In genomic region chr3:21942328-21942727, GRCh38 we compare ENCODE assay signal across 14 cellular contexts.
A peak's percentile ranks its signal among the peaks of the same experiment; 100 is the strongest.
DNase-seq lines count a peak whose midpoint lies in the region; ATAC-seq lines count a peak whose summit lies in the region.
"Had no signal": no experiment of that assay in that cellular context is flagged by ENCODE, and none has a peak within 500 bp of the region (broad histone marks: within the 10 kb centered on the region; RNA-seq: fewer than 3 reads in every experiment).

No MANE protein-coding gene starts in this region.

- no peak overlapping the region for H3K27ac Mint-ChIP-seq in activated CD8-positive, alpha-beta memory T cell treated with anti-CD3 and anti-CD28 coated beads, Interleukin-2, amount 10 ng/mL, durations not matched to agents 7 days and 5 days
- H3K27ac Mint-ChIP-seq: activated CD8-positive, alpha-beta T cell treated with anti-CD3 and anti-CD28 coated beads for 36 hours had no signal

- no peak overlapping the region for H4K8ac ChIP-seq in mesenchymal stem cell (ENCODE audit: low read length)

- no peaks in the 10 kb centered on the region for H3K27me3 Mint-ChIP-seq in activated CD8-positive, alpha-beta memory T cell treated with anti-CD3 and anti-CD28 coated beads, Interleukin-2, amount 10 ng/mL, durations not matched to agents 7 days and 5 days
- H3K27me3 Mint-ChIP-seq: activated CD8-positive, alpha-beta T cell treated with anti-CD3 and anti-CD28 coated beads for 36 hours had no signal

- no peaks in the 10 kb centered on the region for H3K36me3 ChIP-seq in MG63
- H3K36me3 ChIP-seq in adipocyte (ENCODE audit: control insufficient read depth, insufficient read depth, low read length, severe bottlenecking): no peaks in the 10 kb centered on the region
- no peaks in the 10 kb centered on the region for H3K36me3 ChIP-seq in mesenchymal stem cell (ENCODE audit: control insufficient read depth in 1 of 2, insufficient read depth in 2 of 2, low read depth in 1 of 2, low read length in 2 of 2)
- H3K36me3 ChIP-seq: adrenal gland, gastroesophageal sphincter, SJSA1 had no signal

- H3K27me3 ChIP-seq in MG63: no peaks in the 10 kb centered on the region
- no peaks in the 10 kb centered on the region for H3K27me3 ChIP-seq in adipocyte (replicated peaks; ENCODE audit: control insufficient read depth, insufficient read depth, low read length)
- no peaks in the 10 kb centered on the region for H3K27me3 ChIP-seq in mesenchymal stem cell (ENCODE audit: control insufficient read depth in 1 of 2, insufficient read depth in 1 of 2, low read length in 2 of 2)
- H3K27me3 ChIP-seq: adrenal gland, gastroesophageal sphincter, SJSA1 had no signal

- no peak overlapping the region for H3K23ac ChIP-seq in mesenchymal stem cell (ENCODE audit: low read length in 2 of 2)

- no peak overlapping the region for H2AK5ac ChIP-seq in mesenchymal stem cell (ENCODE audit: low read length, severe bottlenecking)

- H2BK12ac ChIP-seq in mesenchymal stem cell (ENCODE audit: low read length in 2 of 2): no peak overlapping the region

- H3K4me2 ChIP-seq in mesenchymal stem cell (ENCODE audit: low read length, poor library complexity, severe bottlenecking): no peak overlapping the region

- H3K4me1 ChIP-seq in adipocyte (ENCODE audit: control insufficient read depth, insufficient read depth, low read length) (no peaks in the 10 kb centered on the region), mesenchymal stem cell (ENCODE audit: control insufficient read depth, insufficient read depth, low read depth, low read length) (peaks cover 2% of the 10 kb centered on the region)
- H3K4me1 ChIP-seq: adrenal gland, SJSA1 had no signal

- peak; percentile 56 for DNase-seq in COLO668 (lab: John Stamatoyannopoulos, UW; ENCODE audit: unreplicated experiment)
- DNase-seq in MG63: peak; percentile 58
- peak; percentile 21 for DNase-seq in adipocyte (ENCODE audit: low read depth)
- DNase-seq in mesenchymal stem cell: peak; percentile 38
- no peak for DNase-seq in activated CD8-positive, alpha-beta memory T cell treated with anti-CD3 and anti-CD28 coated beads, Interleukin-2, amount 10 ng/mL, durations not matched to agents 7 days and 5 days
- no peak for DNase-seq in NCI-H1092 treated with DMSO at 0.1 percent for 48 hours (lab: John Stamatoyannopoulos, UW)
- no peak for DNase-seq in GDM1 (lab: John Stamatoyannopoulos, UW)
- DNase-seq: activated CD8-positive, alpha-beta T cell treated with anti-CD3 and anti-CD28 coated beads for 36 hours; adrenal gland; NCI-H1092; stimulated activated naive CD4-positive, alpha-beta T cell had no signal

- 9% methylated on average over 6 of the region's 6 CpGs for WGBS in mesenchymal stem cell

- H3K9ac ChIP-seq in adipocyte (ENCODE audit: low read length): no peak overlapping the region
- no peak overlapping the region for H3K9ac ChIP-seq in mesenchymal stem cell (ENCODE audit: low read length)

- H3K9me3 Mint-ChIP-seq in activated CD8-positive, alpha-beta memory T cell treated with anti-CD3 and anti-CD28 coated beads, Interleukin-2, amount 10 ng/mL, durations not matched to agents 7 days and 5 days (ENCODE audit: low read depth): peaks cover 8% of the 10 kb centered on the region

- H3K4me1 Mint-ChIP-seq in activated CD8-positive, alpha-beta memory T cell treated with anti-CD3 and anti-CD28 coated beads, Interleukin-2, amount 10 ng/mL, durations not matched to agents 7 days and 5 days: no peaks in the 10 kb centered on the region

- H3K4me3 Mint-ChIP-seq in activated CD8-positive, alpha-beta memory T cell treated with anti-CD3 and anti-CD28 coated beads, Interleukin-2, amount 10 ng/mL, durations not matched to agents 7 days and 5 days: no peak overlapping the region
- H3K4me3 Mint-ChIP-seq: activated CD8-positive, alpha-beta T cell treated with anti-CD3 and anti-CD28 coated beads for 36 hours had no signal

- no peak overlapping the region for H3K18ac ChIP-seq in mesenchymal stem cell (ENCODE audit: low read depth in 1 of 2, low read length in 2 of 2)

- no peak overlapping the region for H3K27ac ChIP-seq in mesenchymal stem cell (ENCODE audit: low read length, poor library complexity, severe bottlenecking)
- H3K27ac ChIP-seq: adrenal gland, gastroesophageal sphincter, SJSA1 had no signal

- CTCF ChIA-PET in activated CD8-positive, alpha-beta memory T cell treated with anti-CD3 and anti-CD28 coated beads, Interleukin-2, amount 10 ng/mL, durations not matched to agents 7 days and 5 days (lab: Charles Lee): no interaction called here

- no peak overlapping the region for H2BK5ac ChIP-seq in mesenchymal stem cell (ENCODE audit: low read depth, low read length, poor library complexity, severe bottlenecking)

- H3K36me3 Mint-ChIP-seq in activated CD8-positive, alpha-beta memory T cell treated with anti-CD3 and anti-CD28 coated beads, Interleukin-2, amount 10 ng/mL, durations not matched to agents 7 days and 5 days: no peaks in the 10 kb centered on the region

- H3K14ac ChIP-seq in mesenchymal stem cell (ENCODE audit: low read length in 2 of 2): no peak overlapping the region

- H2BK120ac ChIP-seq in mesenchymal stem cell (ENCODE audit: low read depth, low read length): no peak overlapping the region

- H3K9me3 ChIP-seq in MG63 (no peaks in the 10 kb centered on the region), adipocyte (ENCODE audit: control insufficient read depth, low read length) (no peaks in the 10 kb centered on the region), mesenchymal stem cell (ENCODE audit: control insufficient read depth, low read length) (no peaks in the 10 kb centered on the region)
- H3K9me3 ChIP-seq: adrenal gland, gastroesophageal sphincter, SJSA1 had no signal

- no peak overlapping the region for H2AFZ ChIP-seq in mesenchymal stem cell (ENCODE audit: low read depth, low read length)

- no peak overlapping the region for H4K91ac ChIP-seq in mesenchymal stem cell (ENCODE audit: low read length)

- ATAC-seq in GM19328 (IDR thresholded peaks at IDR 0.05; ENCODE audit: unreplicated experiment): no peak
- no peak for ATAC-seq in activated CD8-positive, alpha-beta memory T cell treated with anti-CD3 and anti-CD28 coated beads, Interleukin-2, amount 10 ng/mL, durations not matched to agents 7 days and 5 days
- ATAC-seq: activated CD8-positive, alpha-beta T cell treated with anti-CD3 and anti-CD28 coated beads for 36 hours; gastroesophageal sphincter had no signal

- no peak overlapping the region for H2BK15ac ChIP-seq in mesenchymal stem cell (ENCODE audit: low read depth, poor library complexity, severe bottlenecking)

- H3K4ac ChIP-seq in mesenchymal stem cell (ENCODE audit: low read depth in 1 of 2, low read length in 2 of 2): no peak overlapping the region

- H3K4me3 ChIP-seq in MG63 (no peak overlapping the region), adipocyte (ENCODE audit: low read length) (no peak overlapping the region), mesenchymal stem cell (ENCODE audit: insufficient read depth in 1 of 2, low read depth in 1 of 2, low read length in 2 of 2) (no peak overlapping the region)
- H3K4me3 ChIP-seq: adrenal gland, gastroesophageal sphincter, SJSA1 had no signal

- no peaks in the 10 kb centered on the region for H3K79me1 ChIP-seq in mesenchymal stem cell (replicated peaks; ENCODE audit: low read length, poor library complexity, severe bottlenecking)

Comparison
In these comparisons a context has a peak if more than half of its experiments do, and no peak if none do; other contexts are left out.
1. DNase-seq: peak in COLO668 (single experiment), MG63 (single experiment), adipocyte (single experiment) and mesenchymal stem cell (single experiment); none in activated CD8-positive, alpha-beta memory T cell treated with anti-CD3 and anti-CD28 coated beads, Interleukin-2, amount 10 ng/mL, durations not matched to agents 7 days and 5 days (single experiment), NCI-H1092 treated with DMSO at 0.1 percent for 48 hours (single experiment) and GDM1 (single experiment).